Comparison of ENCODE assay signal across 1 cellular context in genomic region chr16:3008749-3009088, GRCh38.
TF ChIP-seq lines count a peak whose summit lies in the region.

No MANE protein-coding gene starts in this region.

TF ChIP-seq in HCT116, 20 proteins besides CTCF, POLR2A, EP300 and RAD21:
- TF ChIP-seq, protein P1, sequence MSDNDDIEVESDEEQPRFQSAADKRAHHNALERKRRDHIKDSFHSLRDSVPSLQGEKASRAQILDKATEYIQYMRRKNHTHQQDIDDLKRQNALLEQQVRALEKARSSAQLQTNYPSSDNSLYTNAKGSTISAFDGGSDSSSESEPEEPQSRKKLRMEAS (IDR thresholded peaks at IDR 0.05) = no peak
- TF ChIP-seq ZFX (IDR thresholded peaks at IDR 0.05) (no peak), EGR1 (IDR thresholded peaks at IDR 0.05; ENCODE audit: low read depth) (no peak), EZH2 (IDR thresholded peaks at IDR 0.05) (no peak), YY1 (IDR thresholded peaks at IDR 0.05; ENCODE audit: extremely low read depth, insufficient replicate concordance, low read depth, low read length) (no peak), SIN3A (IDR thresholded peaks at IDR 0.05; ENCODE audit: low read depth) (no peak), SRF (IDR thresholded peaks at IDR 0.05; ENCODE audit: low read depth) (no peak), EZH2phosphoT487 (IDR thresholded peaks at IDR 0.05; ENCODE audit: borderline replicate concordance) (no peak), CBX3 (IDR thresholded peaks at IDR 0.05; ENCODE audit: low read depth) (no peak), SP1 (IDR thresholded peaks at IDR 0.05; ENCODE audit: low read depth) (no peak), JUND (IDR thresholded peaks at IDR 0.05) (no peak), TCF7L2 (IDR thresholded peaks at IDR 0.05; ENCODE audit: borderline replicate concordance, extremely low read depth, insufficient read depth, insufficient read length) (no peak), ZNF274 (IDR thresholded peaks at IDR 0.05; ENCODE audit: low read depth, low read length) (no peak), POLR2AphosphoS5 (IDR thresholded peaks at IDR 0.05; ENCODE audit: low read depth, low read length) (no peak), FOSL1 (IDR thresholded peaks at IDR 0.05; ENCODE audit: low read depth) (no peak)
- TF ChIP-seq, protein P2, sequence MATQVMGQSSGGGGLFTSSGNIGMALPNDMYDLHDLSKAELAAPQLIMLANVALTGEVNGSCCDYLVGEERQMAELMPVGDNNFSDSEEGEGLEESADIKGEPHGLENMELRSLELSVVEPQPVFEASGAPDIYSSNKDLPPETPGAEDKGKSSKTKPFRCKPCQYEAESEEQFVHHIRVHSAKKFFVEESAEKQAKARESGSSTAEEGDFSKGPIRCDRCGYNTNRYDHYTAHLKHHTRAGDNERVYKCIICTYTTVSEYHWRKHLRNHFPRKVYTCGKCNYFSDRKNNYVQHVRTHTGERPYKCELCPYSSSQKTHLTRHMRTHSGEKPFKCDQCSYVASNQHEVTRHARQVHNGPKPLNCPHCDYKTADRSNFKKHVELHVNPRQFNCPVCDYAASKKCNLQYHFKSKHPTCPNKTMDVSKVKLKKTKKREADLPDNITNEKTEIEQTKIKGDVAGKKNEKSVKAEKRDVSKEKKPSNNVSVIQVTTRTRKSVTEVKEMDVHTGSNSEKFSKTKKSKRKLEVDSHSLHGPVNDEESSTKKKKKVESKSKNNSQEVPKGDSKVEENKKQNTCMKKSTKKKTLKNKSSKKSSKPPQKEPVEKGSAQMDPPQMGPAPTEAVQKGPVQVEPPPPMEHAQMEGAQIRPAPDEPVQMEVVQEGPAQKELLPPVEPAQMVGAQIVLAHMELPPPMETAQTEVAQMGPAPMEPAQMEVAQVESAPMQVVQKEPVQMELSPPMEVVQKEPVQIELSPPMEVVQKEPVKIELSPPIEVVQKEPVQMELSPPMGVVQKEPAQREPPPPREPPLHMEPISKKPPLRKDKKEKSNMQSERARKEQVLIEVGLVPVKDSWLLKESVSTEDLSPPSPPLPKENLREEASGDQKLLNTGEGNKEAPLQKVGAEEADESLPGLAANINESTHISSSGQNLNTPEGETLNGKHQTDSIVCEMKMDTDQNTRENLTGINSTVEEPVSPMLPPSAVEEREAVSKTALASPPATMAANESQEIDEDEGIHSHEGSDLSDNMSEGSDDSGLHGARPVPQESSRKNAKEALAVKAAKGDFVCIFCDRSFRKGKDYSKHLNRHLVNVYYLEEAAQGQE (IDR thresholded peaks at IDR 0.05; ENCODE audit: low read depth) = no peak
- TF ChIP-seq, protein P3, sequence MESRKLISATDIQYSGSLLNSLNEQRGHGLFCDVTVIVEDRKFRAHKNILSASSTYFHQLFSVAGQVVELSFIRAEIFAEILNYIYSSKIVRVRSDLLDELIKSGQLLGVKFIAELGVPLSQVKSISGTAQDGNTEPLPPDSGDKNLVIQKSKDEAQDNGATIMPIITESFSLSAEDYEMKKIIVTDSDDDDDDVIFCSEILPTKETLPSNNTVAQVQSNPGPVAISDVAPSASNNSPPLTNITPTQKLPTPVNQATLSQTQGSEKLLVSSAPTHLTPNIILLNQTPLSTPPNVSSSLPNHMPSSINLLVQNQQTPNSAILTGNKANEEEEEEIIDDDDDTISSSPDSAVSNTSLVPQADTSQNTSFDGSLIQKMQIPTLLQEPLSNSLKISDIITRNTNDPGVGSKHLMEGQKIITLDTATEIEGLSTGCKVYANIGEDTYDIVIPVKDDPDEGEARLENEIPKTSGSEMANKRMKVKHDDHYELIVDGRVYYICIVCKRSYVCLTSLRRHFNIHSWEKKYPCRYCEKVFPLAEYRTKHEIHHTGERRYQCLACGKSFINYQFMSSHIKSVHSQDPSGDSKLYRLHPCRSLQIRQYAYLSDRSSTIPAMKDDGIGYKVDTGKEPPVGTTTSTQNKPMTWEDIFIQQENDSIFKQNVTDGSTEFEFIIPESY (IDR thresholded peaks at IDR 0.05; ENCODE audit: extremely low read depth, insufficient replicate concordance, low read length) = no peak
TF ChIP-seq in HCT116: peak in this region for 0.
